In genomic region chr6:98845201-98846020, GRCh38 we compare ENCODE assay signal across 8 cellular contexts. TPM values are rescaled to one million over a fixed set of nuclear protein-coding genes. Genes with fewer than 3 reads are reported as not detected.
DNase-seq lines count a peak whose midpoint lies in the region; ATAC-seq, FAIRE-seq and TF ChIP-seq lines count a peak whose summit lies in the region.

No MANE protein-coding gene starts in this region.

- CTCF ChIA-PET in RWPE1 (lab: Yijun Ruan, JAX): interaction anchor here (0.6 to 1.9 kb wide), 12 partner anchors 9 to 743 kb away, joined by 3 to 11 read pairs (median 4); partner anchors contain the start of gene POU3F2
- CTCF ChIA-PET in activated naive CD4-positive, alpha-beta T cell treated with anti-CD3 and anti-CD28 coated beads for 36 hours (lab: Charles Lee): interaction anchor here (0.6 to 1.0 kb wide), 4 partner anchors 9 to 274 kb away, joined by 3 to 6 read pairs (median 4); no protein-coding TSS in a partner anchor

- peak; percentile 6 for FAIRE-seq in frontal cortex (lab: Jason Lieb, UNC)

- WGBS in upper lobe of left lung, 2 donors: 1 to 2% methylated on average over 19 to 26 of the region's 50 CpGs

- ATAC-seq in upper lobe of left lung (ENCODE audit: low FRiP score in 2 of 2): peak; percentile 75 to 87

- TF ChIP-seq CTCF in LNCaP clone FGC (IDR thresholded peaks at IDR 0.05; ENCODE audit: control insufficient read depth, extremely low read depth, insufficient read depth): peak; percentile 88
- peak; percentile 87 for TF ChIP-seq CTCF in RWPE1 (conservative IDR thresholded peaks at IDR 0.05; ENCODE audit: low read depth)
- TF ChIP-seq CTCF in upper lobe of left lung (IDR thresholded peaks at IDR 0.05): peak; percentile 54 to 79 (median 64)

- H3K9ac ChIP-seq in ES-I3 (ENCODE audit: low read depth, low read length): peak overlapping the region; percentile 14; the same call in 1 of the 2 replicates

- no peak overlapping the region for H3K27ac Mint-ChIP-seq in activated naive CD4-positive, alpha-beta T cell treated with anti-CD3 and anti-CD28 coated beads for 36 hours

- no peaks in the 10 kb centered on the region for H3K9me3 Mint-ChIP-seq in activated naive CD4-positive, alpha-beta T cell treated with anti-CD3 and anti-CD28 coated beads for 36 hours

- no peaks in the 10 kb centered on the region for H3K9me3 ChIP-seq in ES-I3 (ENCODE audit: control insufficient read depth, insufficient read depth, low read length)
- H3K9me3 ChIP-seq in upper lobe of left lung: no peaks in the 10 kb centered on the region

- H3K27ac ChIP-seq in RWPE1 (no peak overlapping the region), upper lobe of left lung (no peak overlapping the region)

- peaks cover 5 to 77% (median 42%) of the 10 kb centered on the region in 4 donors for H3K27me3 ChIP-seq in upper lobe of left lung

- H3K4me3 Mint-ChIP-seq in activated naive CD4-positive, alpha-beta T cell treated with anti-CD3 and anti-CD28 coated beads for 36 hours: peak overlapping the region; percentile 49

- no peak for TF ChIP-seq EP300 in upper lobe of left lung (IDR thresholded peaks at IDR 0.05)

- H3K4me1 ChIP-seq in ES-I3 (ENCODE audit: insufficient read depth, low read length) (peaks cover 3% of the 10 kb centered on the region), upper lobe of left lung (peaks cover 30 to 51% (median 32%) of the 10 kb centered on the region in 4 donors)

- peaks cover 23% of the 10 kb centered on the region for H3K4me1 Mint-ChIP-seq in activated naive CD4-positive, alpha-beta T cell treated with anti-CD3 and anti-CD28 coated beads for 36 hours (ENCODE audit: low read depth)

- H3K27me3 Mint-ChIP-seq in activated naive CD4-positive, alpha-beta T cell treated with anti-CD3 and anti-CD28 coated beads for 36 hours (ENCODE audit: low read depth): peaks cover 76% of the 10 kb centered on the region

- POLR2A ChIA-PET in RWPE1 (lab: Yijun Ruan, JAX; ENCODE audit: low non-redundant PET): no interaction called here

- DNase-seq in H4 (ENCODE audit: low spot score) (peak; percentile 83), LNCaP clone FGC (ENCODE audit: low read depth) (peak; percentile 27), RWPE1 (ENCODE audit: low spot score) (peak; percentile 62), frontal cortex (ENCODE audit: low spot score in 2 of 2) (peak; percentile 83 to 89), nucleus accumbens (lab: John Stamatoyannopoulos, UW) (peak in 49 of 56 donors; percentile 36 to 95 (median 83)), upper lobe of left lung (peak; percentile 63 to 83)
- DNase-seq in activated naive CD4-positive, alpha-beta T cell treated with anti-CD3 and anti-CD28 coated beads for 36 hours: peak; percentile 80

- peaks cover 2% of the 10 kb centered on the region for H3K36me3 Mint-ChIP-seq in activated naive CD4-positive, alpha-beta T cell treated with anti-CD3 and anti-CD28 coated beads for 36 hours (ENCODE audit: low read depth)

- intact Hi-C loops in activated naive CD4-positive, alpha-beta T cell treated with anti-CD3 and anti-CD28 coated beads for 36 hours (cut with micrococcal nuclease): loop anchor here (1.0 to 10.0 kb wide), 12 partner anchors 11 to 1778 kb away; partner anchors contain the start of gene POU3F2

- TF ChIP-seq POLR2A in upper lobe of left lung (IDR thresholded peaks at IDR 0.05): no peak

- H3K4me3 ChIP-seq in LNCaP clone FGC (ENCODE audit: low read depth, low read length) (no peak overlapping the region), upper lobe of left lung (peak overlapping the region in 2 of 4 donors; percentile 31 to 32)

- H3K36me3 ChIP-seq in ES-I3 (ENCODE audit: insufficient read depth, low read length) (no peaks in the 10 kb centered on the region), upper lobe of left lung (no peaks in the 10 kb centered on the region)

RNA-seq across cellular contexts. Expression of gene POU3F2, which starts 11.0 kb away (rescaled TPM):
- 0.10 and 0.14 TPM in 2 replicates for total RNA-seq in H4 (2014; rRNA removed; shearing (Covaris generic))
- total RNA-seq in activated naive CD4-positive, alpha-beta T cell treated with anti-CD3 and anti-CD28 coated beads for 36 hours: not detected
- total RNA-seq in frontal cortex (142 TPM), upper lobe of left lung (not detected)

Comparison
In these comparisons a context has a peak if more than half of its experiments do, and no peak if none do; other contexts are left out.
1. DNase-seq: peak in every context shown above with its lines; median percentile 86 in frontal cortex; 83 in H4; 83 in nucleus accumbens; 80 in activated naive CD4-positive, alpha-beta T cell treated with anti-CD3 and anti-CD28 coated beads for 36 hours; 73 in upper lobe of left lung; 62 in RWPE1; 27 in LNCaP clone FGC.
2. RNA of gene POU3F2, which starts 11.0 kb away (total RNA-seq): 142 TPM in frontal cortex (single experiment); 0.10 to 0.14 TPM in H4, not detected in activated naive CD4-positive, alpha-beta T cell treated with anti-CD3 and anti-CD28 coated beads for 36 hours and not detected in upper lobe of left lung; every median in the first group is over 100 times any median in the second.
3. Peak in every context shown above with its lines, with median percentiles within 50 percentile points of each other: CTCF ChIP-seq.